In genomic region chr16:717651-718245, GRCh38 we compare ENCODE assay signal across 21 cellular contexts. TPM values are rescaled to one million over a fixed set of nuclear protein-coding genes. Genes with fewer than 3 reads are reported as not detected.
"Had no signal": no experiment of that assay in that cellular context is flagged by ENCODE, and none has a peak within 500 bp of the region (broad histone marks: within the 10 kb centered on the region; RNA-seq: fewer than 3 reads in every experiment).

No MANE protein-coding gene starts in this region.

- H3K27ac Mint-ChIP-seq: activated CD4-positive, alpha-beta T cell treated with anti-CD3 and anti-CD28 coated beads for 36 hours; activated naive CD8-positive, alpha-beta T cell treated with anti-CD3 and anti-CD28 coated beads, Interleukin-2, amount 10 ng/mL, durations not matched to agents 7 days and 5 days; activated T-helper 17 cell treated with anti-CD3 and anti-CD28 coated beads, Interleukin-2, amount 50 U/mL, for 72 hours; immature natural killer cell; memory B cell; naive B cell; stimulated activated effector memory CD8-positive, alpha-beta T cell treated with anti-CD3 and anti-CD28 coated beads, Interleukin-12 subunit alpha, Interleukin-12 subunit beta, amount 100 ng/mL, for 72 hours had no signal

- H3K4me1 Mint-ChIP-seq: activated T-helper 17 cell treated with anti-CD3 and anti-CD28 coated beads, Interleukin-2, amount 50 U/mL, for 72 hours had no signal

- H3K4me3 Mint-ChIP-seq: activated CD4-positive, alpha-beta T cell treated with anti-CD3 and anti-CD28 coated beads for 36 hours; activated naive CD8-positive, alpha-beta T cell treated with anti-CD3 and anti-CD28 coated beads, Interleukin-2, amount 10 ng/mL, durations not matched to agents 7 days and 5 days; activated T-helper 17 cell treated with anti-CD3 and anti-CD28 coated beads, Interleukin-2, amount 50 U/mL, for 72 hours; immature natural killer cell; memory B cell; stimulated activated effector memory CD8-positive, alpha-beta T cell treated with anti-CD3 and anti-CD28 coated beads, Interleukin-12 subunit alpha, Interleukin-12 subunit beta, amount 100 ng/mL, for 72 hours had no signal

- H3K9me3 Mint-ChIP-seq: activated naive CD8-positive, alpha-beta T cell treated with anti-CD3 and anti-CD28 coated beads, Interleukin-2, amount 10 ng/mL, durations not matched to agents 7 days and 5 days; activated T-helper 17 cell treated with anti-CD3 and anti-CD28 coated beads, Interleukin-2, amount 50 U/mL, for 72 hours; immature natural killer cell; memory B cell; naive B cell; stimulated activated effector memory CD8-positive, alpha-beta T cell treated with anti-CD3 and anti-CD28 coated beads, Interleukin-12 subunit alpha, Interleukin-12 subunit beta, amount 100 ng/mL, for 72 hours had no signal

- H3K36me3 ChIP-seq: colonic mucosa, neutrophil, pancreas, sigmoid colon, thoracic aorta had no signal

- H3K27me3 Mint-ChIP-seq: activated T-helper 17 cell treated with anti-CD3 and anti-CD28 coated beads, Interleukin-2, amount 50 U/mL, for 72 hours had no signal

- H3K27ac ChIP-seq: colonic mucosa, neutrophil, sigmoid colon, stomach, thoracic aorta had no signal

- H3K36me3 Mint-ChIP-seq: activated naive CD8-positive, alpha-beta T cell treated with anti-CD3 and anti-CD28 coated beads, Interleukin-2, amount 10 ng/mL, durations not matched to agents 7 days and 5 days; immature natural killer cell; memory B cell; naive B cell had no signal

- H3K27me3 ChIP-seq: body of pancreas, colonic mucosa, pancreas had no signal

- H3K9me3 ChIP-seq: body of pancreas, colonic mucosa, neutrophil, pancreas, sigmoid colon, stomach, thoracic aorta had no signal

- H3K4me3 ChIP-seq: body of pancreas, colonic mucosa, pancreas, sigmoid colon, stomach, thoracic aorta had no signal

- DNase-seq: activated CD4-positive, alpha-beta T cell treated with anti-CD3 and anti-CD28 coated beads for 36 hours; activated CD4-positive, alpha-beta T cell treated with anti-CD3 and anti-CD28 coated beads, Interleukin-2, amount 50 U/mL, for 48 hours; activated naive CD4-positive, alpha-beta T cell; activated naive CD8-positive, alpha-beta T cell treated with anti-CD3 and anti-CD28 coated beads, Interleukin-2, amount 10 ng/mL, durations not matched to agents 7 days and 5 days; body of pancreas; colonic mucosa; immature natural killer cell; kidney glomerular epithelial cell; left ventricle myocardium superior; naive B cell; pancreas; sigmoid colon; stimulated activated CD4-positive, alpha-beta T cell treated with anti-CD3 and anti-CD28 coated beads, Interleukin-4, amount 100 ng/mL, for 24 hours; stomach had no signal

- FAIRE-seq: endometrium, frontal cortex, pancreas had no signal

- ATAC-seq: activated CD4-positive, alpha-beta T cell treated with anti-CD3 and anti-CD28 coated beads for 36 hours; activated T-helper 17 cell treated with anti-CD3 and anti-CD28 coated beads, Interleukin-2, amount 50 U/mL, for 72 hours; body of pancreas; left ventricle myocardium superior; pancreas; stimulated activated effector memory CD8-positive, alpha-beta T cell treated with anti-CD3 and anti-CD28 coated beads, Interleukin-12 subunit alpha, Interleukin-12 subunit beta, amount 100 ng/mL, for 72 hours had no signal

RNA-seq across cellular contexts. Expression of gene CCDC78, which starts 8.5 kb away (rescaled TPM):
- total RNA-seq: body of pancreas had no signal

RNA-seq across cellular contexts. Expression of gene FBXL16, which starts 12.1 kb away (rescaled TPM):
- total RNA-seq: thoracic aorta had no signal
